1 cellular context compared by ENCODE assay signal in genomic region chr1:156777573-156777972, GRCh38.
TF ChIP-seq lines count a peak whose summit lies in the region.

No MANE protein-coding gene starts in this region.

TF ChIP-seq in WTC11, 78 proteins besides CTCF, POLR2A, EP300 and RAD21 (continued from another document):
- no peak for TF ChIP-seq CDX4 (CRISPR knock-in tag; IDR thresholded peaks at IDR 0.05; ENCODE audit: borderline replicate concordance)
- TF ChIP-seq NR3C1 (CRISPR knock-in tag; conservative IDR thresholded peaks at IDR 0.05; ENCODE audit: low read depth) = no peak
- TF ChIP-seq ELF4 (CRISPR knock-in tag; IDR thresholded peaks at IDR 0.05; ENCODE audit: low read depth) = no peak
- TF ChIP-seq RELA (CRISPR knock-in tag; IDR thresholded peaks at IDR 0.05; ENCODE audit: borderline replicate concordance) = no peak
- no peak for TF ChIP-seq PREB (CRISPR knock-in tag; IDR thresholded peaks at IDR 0.05; ENCODE audit: borderline replicate concordance)
- TF ChIP-seq ZNF219 (CRISPR knock-in tag; IDR thresholded peaks at IDR 0.05; ENCODE audit: borderline replicate concordance) = no peak
- no peak for TF ChIP-seq NR2C2 (CRISPR knock-in tag; IDR thresholded peaks at IDR 0.05)
- no peak for TF ChIP-seq USF1 (CRISPR knock-in tag; IDR thresholded peaks at IDR 0.05)
